Comparison of ENCODE assay signal across 16 cellular contexts in genomic region chr2:180519276-180519675, GRCh38.
A peak's percentile ranks its signal among the peaks of the same experiment; 100 is the strongest.
DNase-seq lines count a peak whose midpoint lies in the region; ATAC-seq and TF ChIP-seq lines count a peak whose summit lies in the region.
"Had no signal": no experiment of that assay in that cellular context is flagged by ENCODE, and none has a peak within 500 bp of the region (broad histone marks: within the 10 kb centered on the region; RNA-seq: fewer than 3 reads in every experiment).

No MANE protein-coding gene starts in this region.

- intact Hi-C loops in CD4-positive, alpha-beta T cell (cut with DNase I, micrococcal nuclease) = no loop called here

- CTCF ChIA-PET in CD4-positive, alpha-beta T cell (lab: Charles Lee) = no interaction called here

- no peak overlapping the region for H3K27ac ChIP-seq in CD4-positive, alpha-beta T cell (ENCODE audit: low read depth, low read length)
- H3K27ac ChIP-seq: sigmoid colon, VCaP had no signal

- H3K36me3 Mint-ChIP-seq in CD4-positive, alpha-beta T cell (ENCODE audit: low read depth) = no peaks in the 10 kb centered on the region

- H3K9me3 Mint-ChIP-seq in CD4-positive, alpha-beta T cell = no peaks in the 10 kb centered on the region

- no peaks in the 10 kb centered on the region for H3K9me3 ChIP-seq in CD4-positive, alpha-beta T cell (ENCODE audit: control insufficient read depth, low read length)
- H3K9me3 ChIP-seq: sigmoid colon had no signal

- no peaks in the 10 kb centered on the region for H3K4me1 Mint-ChIP-seq in CD4-positive, alpha-beta T cell (ENCODE audit: low read depth)

- no peak for ATAC-seq in HG02840 (IDR thresholded peaks at IDR 0.05; ENCODE audit: low FRiP score, unreplicated experiment)
- no peak for ATAC-seq in CD4-positive, alpha-beta T cell (ENCODE audit: poor library complexity)

- no peak for TF ChIP-seq CTCF in CD4-positive, alpha-beta T cell (IDR thresholded peaks at IDR 0.05)

- DNase-seq in A172 (ENCODE audit: low spot score) = peak; percentile 68
- DNase-seq in HCEC 1CT = peak; percentile 83
- DNase-seq in RPMI7951 (ENCODE audit: low read depth) = peak; percentile 59
- peak; percentile 26 for DNase-seq in fibroblast of peridontal ligament (ENCODE audit: extremely low read depth)
- DNase-seq in amniotic stem cell (lab: John Stamatoyannopoulos, UW) = no peak
- DNase-seq in NOMO-1 treated with dmso at 0.1 percent for 144 hours (lab: John Stamatoyannopoulos, UW; ENCODE audit: unreplicated experiment) = no peak
- no peak for DNase-seq in CD4-positive, alpha-beta T cell
- DNase-seq: activated effector memory CD4-positive, alpha-beta T cell treated with anti-CD3 and anti-CD28 coated beads, Interleukin-2, amount 50 U/mL, for 16 hours; COR-L47; NCI-H1048; NCI-H2171 treated with DMSO at 0.1 percent for 48 hours; nucleus accumbens; sigmoid colon; stimulated activated CD4-positive, alpha-beta T cell treated with anti-CD3 and anti-CD28 coated beads, Interleukin-4, amount 100 ng/mL, for 24 hours had no signal

- no peak overlapping the region for H3K4me3 Mint-ChIP-seq in CD4-positive, alpha-beta T cell

- POLR2A ChIA-PET in CD4-positive, alpha-beta T cell (lab: Charles Lee) = no interaction called here

- H3K27me3 Mint-ChIP-seq in CD4-positive, alpha-beta T cell = peaks cover 4% of the 10 kb centered on the region

- H3K27me3 ChIP-seq in CD4-positive, alpha-beta T cell (ENCODE audit: control insufficient read depth, insufficient read depth, low read length) = no peaks in the 10 kb centered on the region
- H3K27me3 ChIP-seq: sigmoid colon had no signal

- H3K27ac Mint-ChIP-seq in CD4-positive, alpha-beta T cell = no peak overlapping the region

Comparison
In these comparisons a context has a peak if more than half of its experiments do, and no peak if none do; other contexts are left out.
1. DNase-seq: peak in A172 (single experiment), HCEC 1CT (single experiment), RPMI7951 (single experiment) and fibroblast of peridontal ligament (single experiment); none in amniotic stem cell (single experiment), NOMO-1 treated with dmso at 0.1 percent for 144 hours (single experiment) and CD4-positive, alpha-beta T cell (0 of 10).